In the genomic region with DNA sequence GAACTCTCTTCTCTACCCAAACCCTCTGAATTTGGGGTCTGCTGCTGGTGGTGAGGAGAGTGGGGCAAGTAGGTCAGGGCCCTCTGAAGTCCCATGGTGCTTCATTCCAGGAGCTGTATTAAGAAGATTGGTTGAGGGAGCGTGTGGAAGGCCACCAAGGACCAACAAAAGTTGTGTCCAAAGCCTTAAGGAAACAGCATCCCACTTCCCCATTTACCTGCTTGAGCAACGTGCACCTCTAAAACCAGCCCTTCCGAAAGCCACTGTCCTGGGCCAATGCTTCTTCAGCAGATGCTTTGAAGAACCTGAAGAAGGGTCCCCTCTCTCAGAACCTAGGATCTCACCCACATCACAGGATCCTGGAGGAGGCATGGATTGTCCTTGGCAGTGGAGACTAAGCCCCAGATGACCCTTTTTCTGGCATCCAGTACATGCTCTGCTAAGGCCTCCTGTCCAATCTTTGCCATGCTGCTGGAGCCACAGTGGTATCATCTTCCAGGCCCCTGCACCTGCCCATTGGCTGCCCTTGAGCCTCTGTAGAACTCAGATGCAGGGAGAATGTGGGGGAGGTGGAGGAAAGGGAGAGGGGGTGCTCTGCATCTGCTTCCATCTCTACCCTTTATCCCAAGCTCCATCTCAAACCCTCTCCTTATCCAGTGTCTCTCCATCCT, we compare ENCODE assay signal across 10 cellular contexts. TPM values are rescaled to one million over a fixed set of nuclear protein-coding genes. Genes with fewer than 3 reads are reported as not detected.
DNase-seq lines count a peak whose midpoint lies in the region; TF ChIP-seq lines count a peak whose summit lies in the region.
"Had no signal": no experiment of that assay in that cellular context is flagged by ENCODE, and none has a peak within 500 bp of the region (broad histone marks: within the 10 kb centered on the region; RNA-seq: fewer than 3 reads in every experiment).

No MANE protein-coding gene starts in this region.

- H3K4me3 ChIP-seq in NB4 (ENCODE audit: low read depth, low read length) (no peak overlapping the region), mucosa of rectum (ENCODE audit: low read length in 2 of 2) (no peak overlapping the region)

- peaks cover 98% of the 10 kb centered on the region for H3K4me1 Mint-ChIP-seq in brain

- peak overlapping the region; percentile 54 to 74 (median 67) for H3K4me3 Mint-ChIP-seq in brain
- H3K4me3 Mint-ChIP-seq: activated T-helper 1 cell treated with anti-CD3 and anti-CD28 coated beads, Interleukin-12 subunit alpha, Interleukin-12 subunit beta, Interleukin-2, Interleukin-4 antibody, amounts not matched to agents 30 ng/mL and 10 ng/mL and 1 ng/mL, durations not matched to agents 14 hours and 24 hours and 36 hours had no signal

- peaks cover 80 to 85% of the 10 kb centered on the region in 2 donors for H3K4me1 ChIP-seq in mucosa of rectum (ENCODE audit: control insufficient read depth in 2 of 2, insufficient read depth in 2 of 2, low read length in 2 of 2)

- DNase-seq in NB4 (ENCODE audit: low read depth): peak; percentile 18
- no peak for DNase-seq in mesenteric fat pad (ENCODE audit: low spot score)
- DNase-seq in H4 (ENCODE audit: low spot score): no peak
- DNase-seq in NCI-H2081 treated with DMSO at 0.1 percent for 48 hours (lab: John Stamatoyannopoulos, UW): no peak
- DNase-seq: cortex of kidney, NCI-H1436 had no signal

- H3K27me3 Mint-ChIP-seq in brain: peaks cover 6% of the 10 kb centered on the region

- no peaks in the 10 kb centered on the region for H3K36me3 ChIP-seq in mucosa of rectum (ENCODE audit: control insufficient read depth in 2 of 2, insufficient read depth in 2 of 2, low read length in 2 of 2)

- peaks cover 0 to 3% (median 0%) of the 10 kb centered on the region in 5 experiments for H3K9me3 Mint-ChIP-seq in brain
- H3K9me3 Mint-ChIP-seq: activated T-helper 1 cell treated with anti-CD3 and anti-CD28 coated beads, Interleukin-12 subunit alpha, Interleukin-12 subunit beta, Interleukin-2, Interleukin-4 antibody, amounts not matched to agents 30 ng/mL and 10 ng/mL and 1 ng/mL, durations not matched to agents 14 hours and 24 hours and 36 hours had no signal

- peak overlapping the region; percentile 70 to 92 for H3K27ac ChIP-seq in mucosa of rectum (ENCODE audit: low read depth in 2 of 2, low read length in 2 of 2)
- peak overlapping the region; percentile 100 for H3K27ac ChIP-seq in temporal lobe (ENCODE audit: low read depth, low read length)

- H3K27ac Mint-ChIP-seq in brain: peak overlapping the region; percentile 96 to 100 (median 98)
- H3K27ac Mint-ChIP-seq: activated T-helper 1 cell treated with anti-CD3 and anti-CD28 coated beads, Interleukin-12 subunit alpha, Interleukin-12 subunit beta, Interleukin-2, Interleukin-4 antibody, amounts not matched to agents 30 ng/mL and 10 ng/mL and 1 ng/mL, durations not matched to agents 14 hours and 24 hours and 36 hours had no signal

- TF ChIP-seq CTCF in NB4 (IDR thresholded peaks at IDR 0.05; ENCODE audit: low read depth, low read length) (no peak), brain (conservative IDR thresholded peaks at IDR 0.05) (no peak)

- H3K36me3 Mint-ChIP-seq in brain: no peaks in the 10 kb centered on the region

- no peaks in the 10 kb centered on the region for H3K9me3 ChIP-seq in mucosa of rectum (ENCODE audit: control insufficient read depth in 2 of 2, low read length in 2 of 2)

- TF ChIP-seq POLR2A in NB4 (IDR thresholded peaks at IDR 0.05; ENCODE audit: extremely low read depth, insufficient read length): no peak

- H3K9ac ChIP-seq in mucosa of rectum (ENCODE audit: low read depth in 1 of 2, low read length in 2 of 2): peak overlapping the region in 1 of 2 donors; percentile 43

- H3K27me3 ChIP-seq in mucosa of rectum (ENCODE audit: control insufficient read depth in 2 of 2, insufficient read depth in 2 of 2, low read length in 2 of 2): no peaks in the 10 kb centered on the region

RNA-seq across cellular contexts. Expression of a gene that starts 5.8 kb away (rescaled TPM):
- polyA plus RNA-seq in brain (ENCODE audit: insufficient read depth, low read depth, low replicate concordance): 43.8 TPM
- total RNA-seq in temporal lobe (0.25 TPM), mesenteric fat pad (15.5 TPM)
- 0.39 and 2.2 TPM in 2 replicates for total RNA-seq in H4 (2014; rRNA removed; shearing (Covaris generic))

RNA-seq across cellular contexts. Expression of a gene that starts 15.5 kb away (rescaled TPM):
- 94.4 TPM for polyA plus RNA-seq in brain (ENCODE audit: insufficient read depth, low read depth, low replicate concordance)
- total RNA-seq in temporal lobe (81.9 TPM), mesenteric fat pad (77.0 TPM)
- total RNA-seq in H4 (2014; rRNA removed; shearing (Covaris generic)): 38.4 and 39.1 TPM in 2 replicates

RNA-seq across cellular contexts. Expression of a gene that starts 34.1 kb away (rescaled TPM):
- 150 TPM for polyA plus RNA-seq in brain (ENCODE audit: insufficient read depth, low read depth, low replicate concordance)
- total RNA-seq in temporal lobe: 31.5 TPM
- 84.4 TPM for total RNA-seq in mesenteric fat pad
- 19.5 and 19.9 TPM in 2 replicates for total RNA-seq in H4 (2014; rRNA removed; shearing (Covaris generic))

RNA-seq across cellular contexts. Expression of a gene that starts 43.5 kb away (rescaled TPM):
- polyA plus RNA-seq in brain (ENCODE audit: insufficient read depth, low read depth, low replicate concordance): 176 TPM
- total RNA-seq in temporal lobe (109 TPM), mesenteric fat pad (74.7 TPM)
- 13.6 and 16.6 TPM in 2 replicates for total RNA-seq in H4 (2014; rRNA removed; shearing (Covaris generic))

RNA-seq across cellular contexts. Expression of a gene that starts 52.0 kb away (rescaled TPM):
- 95.0 TPM for polyA plus RNA-seq in brain (ENCODE audit: insufficient read depth, low read depth, low replicate concordance)
- total RNA-seq in temporal lobe: 76.7 TPM
- 72.2 TPM for total RNA-seq in mesenteric fat pad
- total RNA-seq in H4 (2014; rRNA removed; shearing (Covaris generic)): 33.9 and 44.5 TPM in 2 replicates
